4 cellular contexts compared by ENCODE assay signal in the genomic region with DNA sequence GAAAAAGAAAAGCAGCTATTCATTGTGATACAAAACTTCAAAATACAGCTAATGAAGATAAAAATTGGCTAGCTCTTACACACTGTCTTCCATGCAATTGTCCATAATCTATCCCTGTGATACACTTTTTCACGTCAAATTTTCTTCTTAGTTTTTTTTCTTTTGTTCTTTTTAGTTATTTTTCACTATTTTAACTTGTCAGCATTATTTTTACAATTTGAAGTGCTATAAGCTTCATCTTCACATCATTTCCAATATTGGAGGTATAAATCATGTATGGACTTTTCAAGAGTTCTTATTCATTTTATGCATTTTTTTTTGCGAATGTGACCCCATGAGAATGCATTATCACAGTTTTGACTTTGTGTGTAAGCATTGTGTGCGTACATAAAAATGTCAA.
TF ChIP-seq lines count a peak whose summit lies in the region.

No MANE protein-coding gene starts in this region.

TF ChIP-seq in HepG2, 621 proteins besides CTCF, POLR2A, EP300 and RAD21 (continues in another document):
- TF ChIP-seq, protein P1, sequence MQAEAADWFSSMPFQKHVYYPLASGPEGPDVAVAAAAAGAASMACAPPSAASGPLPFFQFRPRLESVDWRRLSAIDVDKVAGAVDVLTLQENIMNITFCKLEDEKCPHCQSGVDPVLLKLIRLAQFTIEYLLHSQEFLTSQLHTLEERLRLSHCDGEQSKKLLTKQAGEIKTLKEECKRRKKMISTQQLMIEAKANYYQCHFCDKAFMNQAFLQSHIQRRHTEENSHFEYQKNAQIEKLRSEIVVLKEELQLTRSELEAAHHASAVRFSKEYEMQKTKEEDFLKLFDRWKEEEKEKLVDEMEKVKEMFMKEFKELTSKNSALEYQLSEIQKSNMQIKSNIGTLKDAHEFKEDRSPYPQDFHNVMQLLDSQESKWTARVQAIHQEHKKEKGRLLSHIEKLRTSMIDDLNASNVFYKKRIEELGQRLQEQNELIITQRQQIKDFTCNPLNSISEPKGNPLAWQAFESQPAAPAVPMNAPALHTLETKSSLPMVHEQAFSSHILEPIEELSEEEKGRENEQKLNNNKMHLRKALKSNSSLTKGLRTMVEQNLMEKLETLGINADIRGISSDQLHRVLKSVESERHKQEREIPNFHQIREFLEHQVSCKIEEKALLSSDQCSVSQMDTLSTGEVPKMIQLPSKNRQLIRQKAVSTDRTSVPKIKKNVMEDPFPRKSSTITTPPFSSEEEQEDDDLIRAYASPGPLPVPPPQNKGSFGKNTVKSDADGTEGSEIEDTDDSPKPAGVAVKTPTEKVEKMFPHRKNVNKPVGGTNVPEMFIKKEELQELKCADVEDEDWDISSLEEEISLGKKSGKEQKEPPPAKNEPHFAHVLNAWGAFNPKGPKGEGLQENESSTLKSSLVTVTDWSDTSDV (CRISPR knock-in tag; IDR thresholded peaks at IDR 0.05) = no peak
- TF ChIP-seq MED8 (CRISPR knock-in tag; IDR thresholded peaks at IDR 0.05; ENCODE audit: insufficient replicate concordance) (no peak), ZNF766 (CRISPR knock-in tag; IDR thresholded peaks at IDR 0.05; ENCODE audit: borderline replicate concordance) (no peak), ZNF605 (CRISPR knock-in tag; IDR thresholded peaks at IDR 0.05) (no peak), ZNF883 (CRISPR knock-in tag; IDR thresholded peaks at IDR 0.05; ENCODE audit: not compliant biosample characterization) (no peak), PLRG1 (conservative IDR thresholded peaks at IDR 0.05) (no peak), MYC (CRISPR knock-in tag; IDR thresholded peaks at IDR 0.05; ENCODE audit: borderline replicate concordance) (no peak), ARNT (IDR thresholded peaks at IDR 0.05) (no peak), NCOA2 (CRISPR knock-in tag; IDR thresholded peaks at IDR 0.05) (no peak), MAFK (conservative IDR thresholded peaks at IDR 0.05 in 1 of 2, IDR thresholded peaks at IDR 0.05 in 1 of 2; ENCODE audit: low read length in 2 of 2) (peak in 1 of 2 experiments; percentile 76; a peak in 3 of 4 replicates), ZFP36L2 (CRISPR knock-in tag; IDR thresholded peaks at IDR 0.05) (no peak), MAFF (IDR thresholded peaks at IDR 0.05; ENCODE audit: low read depth, low read length) (peak; percentile 58; the same call in 1 of the 2 replicates)
- TF ChIP-seq, protein P2, sequence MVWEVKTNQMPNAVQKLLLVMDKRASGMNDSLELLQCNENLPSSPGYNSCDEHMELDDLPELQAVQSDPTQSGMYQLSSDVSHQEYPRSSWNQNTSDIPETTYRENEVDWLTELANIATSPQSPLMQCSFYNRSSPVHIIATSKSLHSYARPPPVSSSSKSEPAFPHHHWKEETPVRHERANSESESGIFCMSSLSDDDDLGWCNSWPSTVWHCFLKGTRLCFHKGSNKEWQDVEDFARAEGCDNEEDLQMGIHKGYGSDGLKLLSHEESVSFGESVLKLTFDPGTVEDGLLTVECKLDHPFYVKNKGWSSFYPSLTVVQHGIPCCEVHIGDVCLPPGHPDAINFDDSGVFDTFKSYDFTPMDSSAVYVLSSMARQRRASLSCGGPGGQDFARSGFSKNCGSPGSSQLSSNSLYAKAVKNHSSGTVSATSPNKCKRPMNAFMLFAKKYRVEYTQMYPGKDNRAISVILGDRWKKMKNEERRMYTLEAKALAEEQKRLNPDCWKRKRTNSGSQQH (CRISPR knock-in tag; IDR thresholded peaks at IDR 0.05; ENCODE audit: low read depth) = no peak

TF ChIP-seq in A549, 52 proteins besides CTCF, POLR2A, EP300 and RAD21:
- TF ChIP-seq NR3C1 (IDR thresholded peaks at IDR 0.05) = no peak
- peak; percentile 77 for TF ChIP-seq MAFK (IDR thresholded peaks at IDR 0.05; ENCODE audit: partially characterized antibody)

TF ChIP-seq in IMR-90, 13 proteins besides CTCF, POLR2A, EP300 and RAD21:
- TF ChIP-seq MXI1 (IDR thresholded peaks at IDR 0.05; ENCODE audit: borderline replicate concordance, low read depth, low read length) (no peak), RFX5 (IDR thresholded peaks at IDR 0.05; ENCODE audit: low read depth, low read length) (no peak), MAFK (IDR thresholded peaks at IDR 0.05; ENCODE audit: low read depth, low read length) (peak; percentile 77), SMC3 (IDR thresholded peaks at IDR 0.05; ENCODE audit: low read depth, low read length) (no peak)
TF ChIP-seq in IMR-90: peak in this region for 1.

TF ChIP-seq in K562, 482 proteins besides CTCF, POLR2A, EP300 and RAD21:
- TF ChIP-seq, protein P3, sequence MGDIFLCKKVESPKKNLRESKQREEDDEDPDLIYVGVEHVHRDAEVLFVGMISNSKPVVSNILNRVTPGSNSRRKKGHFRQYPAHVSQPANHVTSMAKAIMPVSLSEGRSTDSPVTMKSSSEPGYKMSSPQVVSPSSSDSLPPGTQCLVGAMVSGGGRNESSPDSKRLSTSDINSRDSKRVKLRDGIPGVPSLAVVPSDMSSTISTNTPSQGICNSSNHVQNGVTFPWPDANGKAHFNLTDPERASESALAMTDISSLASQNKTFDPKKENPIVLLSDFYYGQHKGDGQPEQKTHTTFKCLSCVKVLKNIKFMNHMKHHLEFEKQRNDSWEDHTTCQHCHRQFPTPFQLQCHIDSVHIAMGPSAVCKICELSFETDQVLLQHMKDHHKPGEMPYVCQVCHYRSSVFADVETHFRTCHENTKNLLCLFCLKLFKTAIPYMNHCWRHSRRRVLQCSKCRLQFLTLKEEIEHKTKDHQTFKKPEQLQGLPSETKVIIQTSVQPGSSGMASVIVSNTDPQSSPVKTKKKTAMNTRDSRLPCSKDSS (IDR thresholded peaks at IDR 0.05; ENCODE audit: low read depth, partially characterized antibody) = no peak
- TF ChIP-seq FOXJ3 (CRISPR knock-in tag; IDR thresholded peaks at IDR 0.05) (no peak), BRD9 (IDR thresholded peaks at IDR 0.05; ENCODE audit: low read depth, partially characterized antibody) (no peak), ZNF316 (IDR thresholded peaks at IDR 0.05) (peak; percentile 87), FOXJ2 (tag; IDR thresholded peaks at IDR 0.05) (no peak), CBX2 (IDR thresholded peaks at IDR 0.05; ENCODE audit: insufficient read depth, low read length, poor library complexity, severe bottlenecking) (no peak), ZNF354B (CRISPR knock-in tag; IDR thresholded peaks at IDR 0.05) (no peak), PCBP1 (IDR thresholded peaks at IDR 0.05; ENCODE audit: low read depth, low read length, poor library complexity, severe bottlenecking) (no peak), RFX7 (CRISPR knock-in tag; IDR thresholded peaks at IDR 0.05) (no peak), IFI16 (CRISPR knock-in tag; IDR thresholded peaks at IDR 0.05) (no peak), EHMT2 (IDR thresholded peaks at IDR 0.05) (no peak), C11orf30 (IDR thresholded peaks at IDR 0.05; ENCODE audit: low read depth) (peak; percentile 66; the same call in 1 of the 2 replicates), CHD4 (IDR thresholded peaks at IDR 0.05; ENCODE audit: insufficient read depth, insufficient replicate concordance, low read depth, low read length, poor library complexity, severe bottlenecking) (no peak), MAFK (IDR thresholded peaks at IDR 0.05; ENCODE audit: low read length) (peak; percentile 8; the same call in 1 of the 2 replicates), HDAC6 (IDR thresholded peaks at IDR 0.05; ENCODE audit: low read depth, low read length) (no peak), MCM5 (IDR thresholded peaks at IDR 0.05; ENCODE audit: low read depth) (no peak), NFATC3 (IDR thresholded peaks at IDR 0.05) (no peak), MAFG (tag; conservative IDR thresholded peaks at IDR 0.05) (peak; percentile 51), MCM3 (IDR thresholded peaks at IDR 0.05) (no peak)
- TF ChIP-seq, protein P4, sequence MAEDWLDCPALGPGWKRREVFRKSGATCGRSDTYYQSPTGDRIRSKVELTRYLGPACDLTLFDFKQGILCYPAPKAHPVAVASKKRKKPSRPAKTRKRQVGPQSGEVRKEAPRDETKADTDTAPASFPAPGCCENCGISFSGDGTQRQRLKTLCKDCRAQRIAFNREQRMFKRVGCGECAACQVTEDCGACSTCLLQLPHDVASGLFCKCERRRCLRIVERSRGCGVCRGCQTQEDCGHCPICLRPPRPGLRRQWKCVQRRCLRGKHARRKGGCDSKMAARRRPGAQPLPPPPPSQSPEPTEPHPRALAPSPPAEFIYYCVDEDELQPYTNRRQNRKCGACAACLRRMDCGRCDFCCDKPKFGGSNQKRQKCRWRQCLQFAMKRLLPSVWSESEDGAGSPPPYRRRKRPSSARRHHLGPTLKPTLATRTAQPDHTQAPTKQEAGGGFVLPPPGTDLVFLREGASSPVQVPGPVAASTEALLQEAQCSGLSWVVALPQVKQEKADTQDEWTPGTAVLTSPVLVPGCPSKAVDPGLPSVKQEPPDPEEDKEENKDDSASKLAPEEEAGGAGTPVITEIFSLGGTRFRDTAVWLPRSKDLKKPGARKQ (CRISPR knock-in tag; IDR thresholded peaks at IDR 0.05) = no peak
- TF ChIP-seq, protein P5, sequence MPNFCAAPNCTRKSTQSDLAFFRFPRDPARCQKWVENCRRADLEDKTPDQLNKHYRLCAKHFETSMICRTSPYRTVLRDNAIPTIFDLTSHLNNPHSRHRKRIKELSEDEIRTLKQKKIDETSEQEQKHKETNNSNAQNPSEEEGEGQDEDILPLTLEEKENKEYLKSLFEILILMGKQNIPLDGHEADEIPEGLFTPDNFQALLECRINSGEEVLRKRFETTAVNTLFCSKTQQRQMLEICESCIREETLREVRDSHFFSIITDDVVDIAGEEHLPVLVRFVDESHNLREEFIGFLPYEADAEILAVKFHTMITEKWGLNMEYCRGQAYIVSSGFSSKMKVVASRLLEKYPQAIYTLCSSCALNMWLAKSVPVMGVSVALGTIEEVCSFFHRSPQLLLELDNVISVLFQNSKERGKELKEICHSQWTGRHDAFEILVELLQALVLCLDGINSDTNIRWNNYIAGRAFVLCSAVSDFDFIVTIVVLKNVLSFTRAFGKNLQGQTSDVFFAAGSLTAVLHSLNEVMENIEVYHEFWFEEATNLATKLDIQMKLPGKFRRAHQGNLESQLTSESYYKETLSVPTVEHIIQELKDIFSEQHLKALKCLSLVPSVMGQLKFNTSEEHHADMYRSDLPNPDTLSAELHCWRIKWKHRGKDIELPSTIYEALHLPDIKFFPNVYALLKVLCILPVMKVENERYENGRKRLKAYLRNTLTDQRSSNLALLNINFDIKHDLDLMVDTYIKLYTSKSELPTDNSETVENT (CRISPR knock-in tag; IDR thresholded peaks at IDR 0.05) = no peak
- TF ChIP-seq, protein P6, sequence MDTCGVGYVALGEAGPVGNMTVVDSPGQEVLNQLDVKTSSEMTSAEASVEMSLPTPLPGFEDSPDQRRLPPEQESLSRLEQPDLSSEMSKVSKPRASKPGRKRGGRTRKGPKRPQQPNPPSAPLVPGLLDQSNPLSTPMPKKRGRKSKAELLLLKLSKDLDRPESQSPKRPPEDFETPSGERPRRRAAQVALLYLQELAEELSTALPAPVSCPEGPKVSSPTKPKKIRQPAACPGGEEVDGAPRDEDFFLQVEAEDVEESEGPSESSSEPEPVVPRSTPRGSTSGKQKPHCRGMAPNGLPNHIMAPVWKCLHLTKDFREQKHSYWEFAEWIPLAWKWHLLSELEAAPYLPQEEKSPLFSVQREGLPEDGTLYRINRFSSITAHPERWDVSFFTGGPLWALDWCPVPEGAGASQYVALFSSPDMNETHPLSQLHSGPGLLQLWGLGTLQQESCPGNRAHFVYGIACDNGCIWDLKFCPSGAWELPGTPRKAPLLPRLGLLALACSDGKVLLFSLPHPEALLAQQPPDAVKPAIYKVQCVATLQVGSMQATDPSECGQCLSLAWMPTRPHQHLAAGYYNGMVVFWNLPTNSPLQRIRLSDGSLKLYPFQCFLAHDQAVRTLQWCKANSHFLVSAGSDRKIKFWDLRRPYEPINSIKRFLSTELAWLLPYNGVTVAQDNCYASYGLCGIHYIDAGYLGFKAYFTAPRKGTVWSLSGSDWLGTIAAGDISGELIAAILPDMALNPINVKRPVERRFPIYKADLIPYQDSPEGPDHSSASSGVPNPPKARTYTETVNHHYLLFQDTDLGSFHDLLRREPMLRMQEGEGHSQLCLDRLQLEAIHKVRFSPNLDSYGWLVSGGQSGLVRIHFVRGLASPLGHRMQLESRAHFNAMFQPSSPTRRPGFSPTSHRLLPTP (IDR thresholded peaks at IDR 0.05; ENCODE audit: borderline replicate concordance, extremely low read depth, insufficient read length) = no peak
- TF ChIP-seq, protein P7, sequence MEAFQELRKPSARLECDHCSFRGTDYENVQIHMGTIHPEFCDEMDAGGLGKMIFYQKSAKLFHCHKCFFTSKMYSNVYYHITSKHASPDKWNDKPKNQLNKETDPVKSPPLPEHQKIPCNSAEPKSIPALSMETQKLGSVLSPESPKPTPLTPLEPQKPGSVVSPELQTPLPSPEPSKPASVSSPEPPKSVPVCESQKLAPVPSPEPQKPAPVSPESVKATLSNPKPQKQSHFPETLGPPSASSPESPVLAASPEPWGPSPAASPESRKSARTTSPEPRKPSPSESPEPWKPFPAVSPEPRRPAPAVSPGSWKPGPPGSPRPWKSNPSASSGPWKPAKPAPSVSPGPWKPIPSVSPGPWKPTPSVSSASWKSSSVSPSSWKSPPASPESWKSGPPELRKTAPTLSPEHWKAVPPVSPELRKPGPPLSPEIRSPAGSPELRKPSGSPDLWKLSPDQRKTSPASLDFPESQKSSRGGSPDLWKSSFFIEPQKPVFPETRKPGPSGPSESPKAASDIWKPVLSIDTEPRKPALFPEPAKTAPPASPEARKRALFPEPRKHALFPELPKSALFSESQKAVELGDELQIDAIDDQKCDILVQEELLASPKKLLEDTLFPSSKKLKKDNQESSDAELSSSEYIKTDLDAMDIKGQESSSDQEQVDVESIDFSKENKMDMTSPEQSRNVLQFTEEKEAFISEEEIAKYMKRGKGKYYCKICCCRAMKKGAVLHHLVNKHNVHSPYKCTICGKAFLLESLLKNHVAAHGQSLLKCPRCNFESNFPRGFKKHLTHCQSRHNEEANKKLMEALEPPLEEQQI (IDR thresholded peaks at IDR 0.05) = no peak
